9 cellular contexts compared by ENCODE assay signal in genomic region chr11:120335596-120335927, GRCh38. TPM values are rescaled to one million over a fixed set of nuclear protein-coding genes. Genes with fewer than 3 reads are reported as not detected.
DNase-seq lines count a peak whose midpoint lies in the region; ATAC-seq lines count a peak whose summit lies in the region.
"Had no signal": no experiment of that assay in that cellular context is flagged by ENCODE, and none has a peak within 500 bp of the region (broad histone marks: within the 10 kb centered on the region; RNA-seq: fewer than 3 reads in every experiment).

No MANE protein-coding gene starts in this region.

- H3K4me3 ChIP-seq in ectodermal cell (ENCODE audit: insufficient read depth, low read depth, low read length): peak overlapping the region; percentile 91
- H3K4me3 ChIP-seq in mucosa of stomach (ENCODE audit: low read length): peak overlapping the region; percentile 38

- peak overlapping the region; percentile 81 for H3K9ac ChIP-seq in mucosa of stomach (ENCODE audit: low read length)

- H3K36me3 ChIP-seq in ectodermal cell (ENCODE audit: control insufficient read depth, insufficient read depth, low read length) (peaks cover 8% of the 10 kb centered on the region), mucosa of stomach (ENCODE audit: control insufficient read depth, insufficient read depth, low read length) (no peaks in the 10 kb centered on the region)

- ATAC-seq in HG02870 (IDR thresholded peaks at IDR 0.05; ENCODE audit: unreplicated experiment): peak; percentile 10

- H3K27me3 ChIP-seq in ectodermal cell (ENCODE audit: control insufficient read depth, insufficient read depth, low read length, poor library complexity, severe bottlenecking): no peaks in the 10 kb centered on the region
- H3K27me3 ChIP-seq in mucosa of stomach (ENCODE audit: control insufficient read depth, insufficient read depth, low read length): no peaks in the 10 kb centered on the region

- H3K9me3 ChIP-seq in ectodermal cell (ENCODE audit: control insufficient read depth, low read length): no peaks in the 10 kb centered on the region
- no peaks in the 10 kb centered on the region for H3K9me3 ChIP-seq in mucosa of stomach (ENCODE audit: control insufficient read depth, low read length)

- DNase-seq in NCI-H2029 treated with DMSO at 0.1 percent for 48 hours (lab: John Stamatoyannopoulos, UW) (peak; percentile 47), NCI-H2029 (lab: John Stamatoyannopoulos, UW) (no peak), SK-N-DZ (ENCODE audit: low spot score) (peak; percentile 10)
- DNase-seq in effector CD4-positive, alpha-beta T cell: no peak
- no peak for DNase-seq in stimulated activated CD4-positive, alpha-beta T cell treated with anti-CD3 and anti-CD28 coated beads, Interleukin-2, amount 100 ng/mL, for 24 hours
- DNase-seq: DND-41 had no signal

- H3K4me1 ChIP-seq in ectodermal cell (ENCODE audit: control insufficient read depth, insufficient read depth, low read length): peaks cover 8% of the 10 kb centered on the region
- H3K4me1 ChIP-seq in mucosa of stomach (ENCODE audit: control insufficient read depth, insufficient read depth, low read length): peaks cover 23% of the 10 kb centered on the region

- WGBS in ectodermal cell, 2 experiments: 1% methylated on average over 18 of the region's 18 CpGs

- H3K27ac ChIP-seq in ectodermal cell (ENCODE audit: insufficient read depth, low read depth, low read length, poor library complexity, severe bottlenecking): no peak overlapping the region

RNA-seq across cellular contexts. Expression of gene ARHGEF12, which starts 0.7 kb away (rescaled TPM):
- polyA plus RNA-seq in SK-N-DZ (2014; cell fraction: cytosol; rRNA removed): 9.8 and 11.4 TPM in 2 replicates
- 7.0 and 8.3 TPM in 2 replicates for polyA plus RNA-seq in SK-N-DZ (2014; cell fraction: nucleus; rRNA removed)
- polyA plus RNA-seq in ectodermal cell (2013, experiment 1 of 4): 20.1 TPM
- 23.7 TPM for polyA plus RNA-seq in ectodermal cell (2013, experiment 2 of 4)
- polyA plus RNA-seq in ectodermal cell (2013, experiment 3 of 4): 17.7 TPM
- polyA plus RNA-seq in ectodermal cell (2013, experiment 4 of 4): 19.5 TPM

RNA-seq across cellular contexts. Expression of gene TLCD5, which starts 10.5 kb away (rescaled TPM):
- polyA plus RNA-seq in SK-N-DZ (2014; cell fraction: cytosol; rRNA removed): 9.7 and 10.9 TPM in 2 replicates
- polyA plus RNA-seq in SK-N-DZ (2014; cell fraction: nucleus; rRNA removed): 7.6 and 10.0 TPM in 2 replicates
- 20.7 TPM for polyA plus RNA-seq in ectodermal cell (2013, experiment 1 of 4)
- 15.1 TPM for polyA plus RNA-seq in ectodermal cell (2013, experiment 2 of 4)
- polyA plus RNA-seq in ectodermal cell (2013, experiment 3 of 4): 15.7 TPM
- polyA plus RNA-seq in ectodermal cell (2013, experiment 4 of 4): 18.8 TPM

Comparison
In these comparisons a context has a peak if more than half of its experiments do, and no peak if none do; other contexts are left out.
1. DNase-seq: peak in NCI-H2029 treated with DMSO at 0.1 percent for 48 hours (single experiment) and SK-N-DZ (single experiment); none in NCI-H2029 (single experiment), effector CD4-positive, alpha-beta T cell (single experiment) and stimulated activated CD4-positive, alpha-beta T cell treated with anti-CD3 and anti-CD28 coated beads, Interleukin-2, amount 100 ng/mL, for 24 hours (0 of 2).